Comparison of ENCODE assay signal across 1 cellular context in the genomic region with DNA sequence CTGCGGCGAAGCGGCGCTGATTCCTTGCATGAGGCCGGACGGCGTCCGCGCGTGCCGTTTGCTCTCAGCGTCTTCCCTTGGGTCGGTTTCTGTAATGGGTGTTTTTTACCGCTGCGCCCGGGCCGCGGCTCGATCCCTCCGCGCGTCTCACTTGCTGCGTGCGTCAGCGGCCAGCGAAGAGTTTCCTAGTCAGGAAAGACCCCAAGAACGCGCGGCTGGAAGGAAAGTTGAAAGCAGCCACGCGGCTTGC.
TF ChIP-seq lines count a peak whose summit lies in the region.

No MANE protein-coding gene starts in this region.

TF ChIP-seq in K562, 482 proteins besides CTCF, POLR2A, EP300 and RAD21 (continued from another document and continues in another):
- TF ChIP-seq MAFG (tag; conservative IDR thresholded peaks at IDR 0.05) = no peak
- TF ChIP-seq KAT7 (CRISPR knock-in tag; IDR thresholded peaks at IDR 0.05; ENCODE audit: borderline replicate concordance) = no peak
- TF ChIP-seq TCF3 (CRISPR knock-in tag; IDR thresholded peaks at IDR 0.05) = no peak
- no peak for TF ChIP-seq PCBP2 (IDR thresholded peaks at IDR 0.05; ENCODE audit: low read depth, low read length, poor library complexity, severe bottlenecking)
- no peak for TF ChIP-seq MTA3 (IDR thresholded peaks at IDR 0.05; ENCODE audit: borderline replicate concordance)
- no peak for TF ChIP-seq TEAD1 (CRISPR knock-in tag; IDR thresholded peaks at IDR 0.05)
- no peak for TF ChIP-seq IFI16 (CRISPR knock-in tag; IDR thresholded peaks at IDR 0.05)
- TF ChIP-seq CEBPG (CRISPR knock-in tag; IDR thresholded peaks at IDR 0.05) = 0 out of 2 replicates have a peak, but pooled peaks have one; percentile 25
- TF ChIP-seq CEBPG (tag; conservative IDR thresholded peaks at IDR 0.05 in 1 of 2, IDR thresholded peaks at IDR 0.05 in 1 of 2) = no peak
- TF ChIP-seq, protein P1, sequence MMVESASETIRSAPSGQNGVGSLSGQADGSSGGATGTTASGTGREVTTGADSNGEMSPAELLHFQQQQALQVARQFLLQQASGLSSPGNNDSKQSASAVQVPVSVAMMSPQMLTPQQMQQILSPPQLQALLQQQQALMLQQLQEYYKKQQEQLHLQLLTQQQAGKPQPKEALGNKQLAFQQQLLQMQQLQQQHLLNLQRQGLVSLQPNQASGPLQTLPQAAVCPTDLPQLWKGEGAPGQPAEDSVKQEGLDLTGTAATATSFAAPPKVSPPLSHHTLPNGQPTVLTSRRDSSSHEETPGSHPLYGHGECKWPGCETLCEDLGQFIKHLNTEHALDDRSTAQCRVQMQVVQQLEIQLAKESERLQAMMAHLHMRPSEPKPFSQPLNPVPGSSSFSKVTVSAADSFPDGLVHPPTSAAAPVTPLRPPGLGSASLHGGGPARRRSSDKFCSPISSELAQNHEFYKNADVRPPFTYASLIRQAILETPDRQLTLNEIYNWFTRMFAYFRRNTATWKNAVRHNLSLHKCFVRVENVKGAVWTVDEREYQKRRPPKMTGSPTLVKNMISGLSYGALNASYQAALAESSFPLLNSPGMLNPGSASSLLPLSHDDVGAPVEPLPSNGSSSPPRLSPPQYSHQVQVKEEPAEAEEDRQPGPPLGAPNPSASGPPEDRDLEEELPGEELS (CRISPR knock-in tag; IDR thresholded peaks at IDR 0.05; ENCODE audit: borderline replicate concordance) = no peak
- no peak for TF ChIP-seq HDAC6 (IDR thresholded peaks at IDR 0.05; ENCODE audit: low read depth, low read length)
- TF ChIP-seq BRD4 (IDR thresholded peaks at IDR 0.05) = peak; percentile 65; the same call in 1 of the 2 replicates
- TF ChIP-seq GTF2E2 (tag; IDR thresholded peaks at IDR 0.05) = no peak
- TF ChIP-seq, protein P2, sequence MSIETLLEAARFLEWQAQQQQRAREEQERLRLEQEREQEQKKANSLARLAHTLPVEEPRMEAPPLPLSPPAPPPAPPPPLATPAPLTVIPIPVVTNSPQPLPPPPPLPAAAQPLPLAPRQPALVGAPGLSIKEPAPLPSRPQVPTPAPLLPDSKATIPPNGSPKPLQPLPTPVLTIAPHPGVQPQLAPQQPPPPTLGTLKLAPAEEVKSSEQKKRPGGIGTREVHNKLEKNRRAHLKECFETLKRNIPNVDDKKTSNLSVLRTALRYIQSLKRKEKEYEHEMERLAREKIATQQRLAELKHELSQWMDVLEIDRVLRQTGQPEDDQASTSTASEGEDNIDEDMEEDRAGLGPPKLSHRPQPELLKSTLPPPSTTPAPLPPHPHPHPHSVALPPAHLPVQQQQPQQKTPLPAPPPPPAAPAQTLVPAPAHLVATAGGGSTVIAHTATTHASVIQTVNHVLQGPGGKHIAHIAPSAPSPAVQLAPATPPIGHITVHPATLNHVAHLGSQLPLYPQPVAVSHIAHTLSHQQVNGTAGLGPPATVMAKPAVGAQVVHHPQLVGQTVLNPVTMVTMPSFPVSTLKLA (conservative IDR thresholded peaks at IDR 0.05) = 0 out of 4 replicates have a peak, but pooled peaks of 1 of the 2 experiments have one; percentile 45
- TF ChIP-seq, protein P3, sequence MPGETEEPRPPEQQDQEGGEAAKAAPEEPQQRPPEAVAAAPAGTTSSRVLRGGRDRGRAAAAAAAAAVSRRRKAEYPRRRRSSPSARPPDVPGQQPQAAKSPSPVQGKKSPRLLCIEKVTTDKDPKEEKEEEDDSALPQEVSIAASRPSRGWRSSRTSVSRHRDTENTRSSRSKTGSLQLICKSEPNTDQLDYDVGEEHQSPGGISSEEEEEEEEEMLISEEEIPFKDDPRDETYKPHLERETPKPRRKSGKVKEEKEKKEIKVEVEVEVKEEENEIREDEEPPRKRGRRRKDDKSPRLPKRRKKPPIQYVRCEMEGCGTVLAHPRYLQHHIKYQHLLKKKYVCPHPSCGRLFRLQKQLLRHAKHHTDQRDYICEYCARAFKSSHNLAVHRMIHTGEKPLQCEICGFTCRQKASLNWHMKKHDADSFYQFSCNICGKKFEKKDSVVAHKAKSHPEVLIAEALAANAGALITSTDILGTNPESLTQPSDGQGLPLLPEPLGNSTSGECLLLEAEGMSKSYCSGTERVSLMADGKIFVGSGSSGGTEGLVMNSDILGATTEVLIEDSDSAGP (CRISPR knock-in tag; IDR thresholded peaks at IDR 0.05) = no peak
- TF ChIP-seq, protein P4, sequence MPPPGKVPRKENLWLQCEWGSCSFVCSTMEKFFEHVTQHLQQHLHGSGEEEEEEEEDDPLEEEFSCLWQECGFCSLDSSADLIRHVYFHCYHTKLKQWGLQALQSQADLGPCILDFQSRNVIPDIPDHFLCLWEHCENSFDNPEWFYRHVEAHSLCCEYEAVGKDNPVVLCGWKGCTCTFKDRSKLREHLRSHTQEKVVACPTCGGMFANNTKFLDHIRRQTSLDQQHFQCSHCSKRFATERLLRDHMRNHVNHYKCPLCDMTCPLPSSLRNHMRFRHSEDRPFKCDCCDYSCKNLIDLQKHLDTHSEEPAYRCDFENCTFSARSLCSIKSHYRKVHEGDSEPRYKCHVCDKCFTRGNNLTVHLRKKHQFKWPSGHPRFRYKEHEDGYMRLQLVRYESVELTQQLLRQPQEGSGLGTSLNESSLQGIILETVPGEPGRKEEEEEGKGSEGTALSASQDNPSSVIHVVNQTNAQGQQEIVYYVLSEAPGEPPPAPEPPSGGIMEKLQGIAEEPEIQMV (tag; conservative IDR thresholded peaks at IDR 0.05; ENCODE audit: low read depth) = peak; percentile 94
- no peak for TF ChIP-seq ZNF766 (CRISPR knock-in tag; conservative IDR thresholded peaks at IDR 0.05)
- TF ChIP-seq, protein P5, sequence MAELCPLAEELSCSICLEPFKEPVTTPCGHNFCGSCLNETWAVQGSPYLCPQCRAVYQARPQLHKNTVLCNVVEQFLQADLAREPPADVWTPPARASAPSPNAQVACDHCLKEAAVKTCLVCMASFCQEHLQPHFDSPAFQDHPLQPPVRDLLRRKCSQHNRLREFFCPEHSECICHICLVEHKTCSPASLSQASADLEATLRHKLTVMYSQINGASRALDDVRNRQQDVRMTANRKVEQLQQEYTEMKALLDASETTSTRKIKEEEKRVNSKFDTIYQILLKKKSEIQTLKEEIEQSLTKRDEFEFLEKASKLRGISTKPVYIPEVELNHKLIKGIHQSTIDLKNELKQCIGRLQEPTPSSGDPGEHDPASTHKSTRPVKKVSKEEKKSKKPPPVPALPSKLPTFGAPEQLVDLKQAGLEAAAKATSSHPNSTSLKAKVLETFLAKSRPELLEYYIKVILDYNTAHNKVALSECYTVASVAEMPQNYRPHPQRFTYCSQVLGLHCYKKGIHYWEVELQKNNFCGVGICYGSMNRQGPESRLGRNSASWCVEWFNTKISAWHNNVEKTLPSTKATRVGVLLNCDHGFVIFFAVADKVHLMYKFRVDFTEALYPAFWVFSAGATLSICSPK (IDR thresholded peaks at IDR 0.05; ENCODE audit: borderline replicate concordance) = no peak
- TF ChIP-seq NFRKB (IDR thresholded peaks at IDR 0.05; ENCODE audit: low read depth) = peak; percentile 60; the same call in 1 of the 2 replicates
- peak; percentile 36; the same call in 1 of the 2 replicates for TF ChIP-seq CC2D1A (IDR thresholded peaks at IDR 0.05)
- no peak for TF ChIP-seq TARDBP (IDR thresholded peaks at IDR 0.05)
- peak; percentile 78 for TF ChIP-seq EP400 (IDR thresholded peaks at IDR 0.05)
- no peak for TF ChIP-seq JUN (IDR thresholded peaks at IDR 0.05; ENCODE audit: borderline replicate concordance, low read depth, low read length)
- 0 out of 2 replicates have a peak, but pooled peaks have one; percentile 52 for TF ChIP-seq JUN (CRISPR knock-in tag; IDR thresholded peaks at IDR 0.05; ENCODE audit: borderline replicate concordance)
- peak; percentile 56; the same call in 1 of the 2 replicates for TF ChIP-seq L3MBTL2 (IDR thresholded peaks at IDR 0.05)
- no peak for TF ChIP-seq HMGN3 (IDR thresholded peaks at IDR 0.05; ENCODE audit: borderline replicate concordance, extremely low read depth, insufficient read length, low read depth, low read length)
- TF ChIP-seq, protein P6, sequence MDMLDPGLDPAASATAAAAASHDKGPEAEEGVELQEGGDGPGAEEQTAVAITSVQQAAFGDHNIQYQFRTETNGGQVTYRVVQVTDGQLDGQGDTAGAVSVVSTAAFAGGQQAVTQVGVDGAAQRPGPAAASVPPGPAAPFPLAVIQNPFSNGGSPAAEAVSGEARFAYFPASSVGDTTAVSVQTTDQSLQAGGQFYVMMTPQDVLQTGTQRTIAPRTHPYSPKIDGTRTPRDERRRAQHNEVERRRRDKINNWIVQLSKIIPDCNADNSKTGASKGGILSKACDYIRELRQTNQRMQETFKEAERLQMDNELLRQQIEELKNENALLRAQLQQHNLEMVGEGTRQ (CRISPR knock-in tag; IDR thresholded peaks at IDR 0.05) = no peak
- no peak for TF ChIP-seq NELFE (IDR thresholded peaks at IDR 0.05; ENCODE audit: insufficient read depth, insufficient read length)
- TF ChIP-seq POLR2AphosphoS5 (IDR thresholded peaks at IDR 0.05; ENCODE audit: control insufficient read depth, insufficient read depth, low read depth, low read length) = no peak
- TF ChIP-seq, protein P7, sequence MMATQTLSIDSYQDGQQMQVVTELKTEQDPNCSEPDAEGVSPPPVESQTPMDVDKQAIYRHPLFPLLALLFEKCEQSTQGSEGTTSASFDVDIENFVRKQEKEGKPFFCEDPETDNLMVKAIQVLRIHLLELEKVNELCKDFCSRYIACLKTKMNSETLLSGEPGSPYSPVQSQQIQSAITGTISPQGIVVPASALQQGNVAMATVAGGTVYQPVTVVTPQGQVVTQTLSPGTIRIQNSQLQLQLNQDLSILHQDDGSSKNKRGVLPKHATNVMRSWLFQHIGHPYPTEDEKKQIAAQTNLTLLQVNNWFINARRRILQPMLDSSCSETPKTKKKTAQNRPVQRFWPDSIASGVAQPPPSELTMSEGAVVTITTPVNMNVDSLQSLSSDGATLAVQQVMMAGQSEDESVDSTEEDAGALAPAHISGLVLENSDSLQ (IDR thresholded peaks at IDR 0.05) = no peak
- no peak for TF ChIP-seq KAT8 (IDR thresholded peaks at IDR 0.05; ENCODE audit: low read depth)
- TF ChIP-seq, protein P8, sequence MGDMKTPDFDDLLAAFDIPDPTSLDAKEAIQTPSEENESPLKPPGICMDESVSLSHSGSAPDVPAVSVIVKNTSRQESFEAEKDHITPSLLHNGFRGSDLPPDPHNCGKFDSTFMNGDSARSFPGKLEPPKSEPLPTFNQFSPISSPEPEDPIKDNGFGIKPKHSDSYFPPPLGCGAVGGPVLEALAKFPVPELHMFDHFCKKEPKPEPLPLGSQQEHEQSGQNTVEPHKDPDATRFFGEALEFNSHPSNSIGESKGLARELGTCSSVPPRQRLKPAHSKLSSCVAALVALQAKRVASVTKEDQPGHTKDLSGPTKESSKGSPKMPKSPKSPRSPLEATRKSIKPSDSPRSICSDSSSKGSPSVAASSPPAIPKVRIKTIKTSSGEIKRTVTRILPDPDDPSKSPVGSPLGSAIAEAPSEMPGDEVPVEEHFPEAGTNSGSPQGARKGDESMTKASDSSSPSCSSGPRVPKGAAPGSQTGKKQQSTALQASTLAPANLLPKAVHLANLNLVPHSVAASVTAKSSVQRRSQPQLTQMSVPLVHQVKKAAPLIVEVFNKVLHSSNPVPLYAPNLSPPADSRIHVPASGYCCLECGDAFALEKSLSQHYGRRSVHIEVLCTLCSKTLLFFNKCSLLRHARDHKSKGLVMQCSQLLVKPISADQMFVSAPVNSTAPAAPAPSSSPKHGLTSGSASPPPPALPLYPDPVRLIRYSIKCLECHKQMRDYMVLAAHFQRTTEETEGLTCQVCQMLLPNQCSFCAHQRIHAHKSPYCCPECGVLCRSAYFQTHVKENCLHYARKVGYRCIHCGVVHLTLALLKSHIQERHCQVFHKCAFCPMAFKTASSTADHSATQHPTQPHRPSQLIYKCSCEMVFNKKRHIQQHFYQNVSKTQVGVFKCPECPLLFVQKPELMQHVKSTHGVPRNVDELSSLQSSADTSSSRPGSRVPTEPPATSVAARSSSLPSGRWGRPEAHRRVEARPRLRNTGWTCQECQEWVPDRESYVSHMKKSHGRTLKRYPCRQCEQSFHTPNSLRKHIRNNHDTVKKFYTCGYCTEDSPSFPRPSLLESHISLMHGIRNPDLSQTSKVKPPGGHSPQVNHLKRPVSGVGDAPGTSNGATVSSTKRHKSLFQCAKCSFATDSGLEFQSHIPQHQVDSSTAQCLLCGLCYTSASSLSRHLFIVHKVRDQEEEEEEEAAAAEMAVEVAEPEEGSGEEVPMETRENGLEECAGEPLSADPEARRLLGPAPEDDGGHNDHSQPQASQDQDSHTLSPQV (IDR thresholded peaks at IDR 0.05) = no peak
- TF ChIP-seq CBX1 (IDR thresholded peaks at IDR 0.05; ENCODE audit: low read depth) = no peak; the same call in 1 of the 2 replicates
- TF ChIP-seq MCM2 (IDR thresholded peaks at IDR 0.05; ENCODE audit: low read depth) = no peak
- TF ChIP-seq ZNF24 (IDR thresholded peaks at IDR 0.05) = no peak
- TF ChIP-seq CBX5 (IDR thresholded peaks at IDR 0.05; ENCODE audit: borderline replicate concordance, low read depth) = no peak
- no peak for TF ChIP-seq ARNT (IDR thresholded peaks at IDR 0.05)
- TF ChIP-seq, protein P9, sequence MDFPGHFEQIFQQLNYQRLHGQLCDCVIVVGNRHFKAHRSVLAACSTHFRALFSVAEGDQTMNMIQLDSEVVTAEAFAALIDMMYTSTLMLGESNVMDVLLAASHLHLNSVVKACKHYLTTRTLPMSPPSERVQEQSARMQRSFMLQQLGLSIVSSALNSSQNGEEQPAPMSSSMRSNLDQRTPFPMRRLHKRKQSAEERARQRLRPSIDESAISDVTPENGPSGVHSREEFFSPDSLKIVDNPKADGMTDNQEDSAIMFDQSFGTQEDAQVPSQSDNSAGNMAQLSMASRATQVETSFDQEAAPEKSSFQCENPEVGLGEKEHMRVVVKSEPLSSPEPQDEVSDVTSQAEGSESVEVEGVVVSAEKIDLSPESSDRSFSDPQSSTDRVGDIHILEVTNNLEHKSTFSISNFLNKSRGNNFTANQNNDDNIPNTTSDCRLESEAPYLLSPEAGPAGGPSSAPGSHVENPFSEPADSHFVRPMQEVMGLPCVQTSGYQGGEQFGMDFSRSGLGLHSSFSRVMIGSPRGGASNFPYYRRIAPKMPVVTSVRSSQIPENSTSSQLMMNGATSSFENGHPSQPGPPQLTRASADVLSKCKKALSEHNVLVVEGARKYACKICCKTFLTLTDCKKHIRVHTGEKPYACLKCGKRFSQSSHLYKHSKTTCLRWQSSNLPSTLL (IDR thresholded peaks at IDR 0.05) = peak; percentile 89
- no peak for TF ChIP-seq PRMT5 (CRISPR knock-in tag; IDR thresholded peaks at IDR 0.05)
- no peak for TF ChIP-seq DDX20 (tag; IDR thresholded peaks at IDR 0.05; ENCODE audit: low read depth)
- TF ChIP-seq CSDE1 (IDR thresholded peaks at IDR 0.05) = no peak
